In the genomic region with DNA sequence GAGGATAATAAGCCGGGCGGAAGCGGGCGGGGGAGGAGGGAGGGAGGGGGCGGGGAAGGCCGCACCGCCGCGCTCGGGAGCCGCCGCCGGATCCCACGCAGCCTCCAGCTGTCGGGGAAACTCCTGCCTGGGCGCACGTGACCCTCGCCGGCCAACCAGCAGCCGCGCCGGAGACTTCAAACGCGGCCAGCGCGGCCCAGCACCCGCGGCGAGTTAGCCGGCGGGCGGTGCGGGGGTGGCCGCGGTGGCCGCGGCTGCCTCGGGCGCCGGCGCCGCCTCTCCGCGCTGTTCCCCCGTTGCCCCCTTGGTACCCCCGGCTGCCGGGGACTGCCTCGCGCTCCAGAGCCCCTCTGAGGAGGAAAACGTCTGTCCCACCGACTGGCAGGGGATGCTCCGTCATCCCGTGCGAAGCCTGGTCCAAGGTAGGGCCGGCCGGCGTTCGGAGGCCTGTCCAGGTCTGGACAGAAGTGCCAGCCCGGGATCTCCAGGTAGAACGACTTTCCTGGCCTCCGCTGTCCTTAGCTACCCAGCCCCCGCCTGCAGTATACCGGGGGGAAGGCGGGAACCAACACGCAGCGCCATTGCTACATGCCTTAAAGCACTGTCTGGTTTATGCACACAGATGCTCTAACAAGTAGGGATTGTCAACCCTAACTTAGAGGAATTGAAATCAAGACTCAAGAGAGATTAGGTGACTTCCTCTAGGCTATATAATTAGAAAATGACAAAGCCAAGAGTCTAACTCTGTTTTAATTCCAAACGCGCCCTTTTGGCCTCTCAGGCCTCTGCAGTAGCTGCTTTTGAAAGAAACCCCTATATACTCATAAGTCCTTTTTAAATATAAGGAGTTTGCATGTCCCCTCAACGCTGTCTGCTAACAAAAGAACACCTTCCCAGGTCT, we compare ENCODE assay signal across 1 cellular context.
TF ChIP-seq lines count a peak whose summit lies in the region.

A gene with protein sequence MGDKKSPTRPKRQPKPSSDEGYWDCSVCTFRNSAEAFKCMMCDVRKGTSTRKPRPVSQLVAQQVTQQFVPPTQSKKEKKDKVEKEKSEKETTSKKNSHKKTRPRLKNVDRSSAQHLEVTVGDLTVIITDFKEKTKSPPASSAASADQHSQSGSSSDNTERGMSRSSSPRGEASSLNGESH (minus strand): TSS at position 9 of the 901 bp plus-strand sequence. CDS start 68 bp downstream, outside the sequence.

TF ChIP-seq in HepG2, 621 proteins besides CTCF, POLR2A, EP300 and RAD21 (continued from another document and continues in another):
- TF ChIP-seq, protein P1, sequence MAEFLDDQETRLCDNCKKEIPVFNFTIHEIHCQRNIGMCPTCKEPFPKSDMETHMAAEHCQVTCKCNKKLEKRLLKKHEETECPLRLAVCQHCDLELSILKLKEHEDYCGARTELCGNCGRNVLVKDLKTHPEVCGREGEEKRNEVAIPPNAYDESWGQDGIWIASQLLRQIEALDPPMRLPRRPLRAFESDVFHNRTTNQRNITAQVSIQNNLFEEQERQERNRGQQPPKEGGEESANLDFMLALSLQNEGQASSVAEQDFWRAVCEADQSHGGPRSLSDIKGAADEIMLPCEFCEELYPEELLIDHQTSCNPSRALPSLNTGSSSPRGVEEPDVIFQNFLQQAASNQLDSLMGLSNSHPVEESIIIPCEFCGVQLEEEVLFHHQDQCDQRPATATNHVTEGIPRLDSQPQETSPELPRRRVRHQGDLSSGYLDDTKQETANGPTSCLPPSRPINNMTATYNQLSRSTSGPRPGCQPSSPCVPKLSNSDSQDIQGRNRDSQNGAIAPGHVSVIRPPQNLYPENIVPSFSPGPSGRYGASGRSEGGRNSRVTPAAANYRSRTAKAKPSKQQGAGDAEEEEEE (CRISPR knock-in tag; IDR thresholded peaks at IDR 0.05; ENCODE audit: borderline replicate concordance) = no peak
- TF ChIP-seq SSRP1 (CRISPR knock-in tag; IDR thresholded peaks at IDR 0.05) (no peak), SRSF4 (IDR thresholded peaks at IDR 0.05; ENCODE audit: low read depth, low read length, poor library complexity, severe bottlenecking) (no peak), ZNF343 (CRISPR knock-in tag; IDR thresholded peaks at IDR 0.05) (no peak), ZFP90 (CRISPR knock-in tag; IDR thresholded peaks at IDR 0.05; ENCODE audit: borderline replicate concordance) (no peak), ZNF792 (CRISPR knock-in tag; IDR thresholded peaks at IDR 0.05) (0 out of 2 replicates have a peak, but pooled peaks have one; percentile 9), RXRA (CRISPR knock-in tag; IDR thresholded peaks at IDR 0.05) (0 out of 2 replicates have a peak, but pooled peaks have one; percentile 25), ZNF432 (CRISPR knock-in tag; IDR thresholded peaks at IDR 0.05; ENCODE audit: borderline replicate concordance) (no peak), KDM2A (CRISPR knock-in tag; IDR thresholded peaks at IDR 0.05; ENCODE audit: borderline replicate concordance, low read depth) (peak; percentile 64; the same call in 1 of the 2 replicates), ZKSCAN1 (IDR thresholded peaks at IDR 0.05; ENCODE audit: low read length) (no peak), MED13 (CRISPR knock-in tag; IDR thresholded peaks at IDR 0.05) (no peak), ZNF256 (CRISPR knock-in tag; conservative IDR thresholded peaks at IDR 0.05) (no peak), SIN3A (IDR thresholded peaks at IDR 0.05; ENCODE audit: borderline replicate concordance, low read depth, low read length) (peak; percentile 62; the same call in 1 of the 2 replicates), ZNF841 (CRISPR knock-in tag; IDR thresholded peaks at IDR 0.05; ENCODE audit: borderline replicate concordance) (no peak), ZNF605 (CRISPR knock-in tag; IDR thresholded peaks at IDR 0.05) (no peak), TGIF2 (CRISPR knock-in tag; IDR thresholded peaks at IDR 0.05) (no peak), MED8 (CRISPR knock-in tag; IDR thresholded peaks at IDR 0.05; ENCODE audit: insufficient replicate concordance) (no peak), NPAS2 (CRISPR knock-in tag; IDR thresholded peaks at IDR 0.05; ENCODE audit: borderline replicate concordance) (no peak), REL (CRISPR knock-in tag; conservative IDR thresholded peaks at IDR 0.05) (no peak), KLF15 (CRISPR knock-in tag; IDR thresholded peaks at IDR 0.05; ENCODE audit: borderline replicate concordance) (no peak), SPEN (CRISPR knock-in tag; IDR thresholded peaks at IDR 0.05; ENCODE audit: low read depth) (peak; percentile 54; the same call in 1 of the 2 replicates), ZNF10 (CRISPR knock-in tag; IDR thresholded peaks at IDR 0.05; ENCODE audit: borderline replicate concordance, low read depth) (no peak), MTF2 (CRISPR knock-in tag; IDR thresholded peaks at IDR 0.05; ENCODE audit: borderline replicate concordance) (no peak), ZNF24 (IDR thresholded peaks at IDR 0.05) (no peak), ZNF556 (CRISPR knock-in tag; IDR thresholded peaks at IDR 0.05; ENCODE audit: borderline replicate concordance) (no peak), ZFYVE20 (CRISPR knock-in tag; IDR thresholded peaks at IDR 0.05; ENCODE audit: borderline replicate concordance, low read depth) (no peak), PCBP2 (optimal IDR thresholded peaks at IDR 0.05; ENCODE audit: low read depth, low read length, poor library complexity, severe bottlenecking) (no peak), FOXK2 (IDR thresholded peaks at IDR 0.05) (no peak), KLF16 (CRISPR knock-in tag; IDR thresholded peaks at IDR 0.05) (no peak), ATRX (CRISPR knock-in tag; IDR thresholded peaks at IDR 0.05; ENCODE audit: borderline replicate concordance) (no peak), TCF7L2 (IDR thresholded peaks at IDR 0.05; ENCODE audit: low read depth, low read length) (peak; percentile 54; the same call in 1 of the 2 replicates), JDP2 (CRISPR knock-in tag; IDR thresholded peaks at IDR 0.05; ENCODE audit: borderline replicate concordance) (no peak), RFXAP (CRISPR knock-in tag; IDR thresholded peaks at IDR 0.05; ENCODE audit: borderline replicate concordance) (no peak), SYNCRIP (IDR thresholded peaks at IDR 0.05; ENCODE audit: insufficient read depth, low read depth, low read length) (no peak), MED1 (CRISPR knock-in tag; IDR thresholded peaks at IDR 0.05) (peak; percentile 15; the same call in 1 of the 2 replicates), FOXA3 (CRISPR knock-in tag; IDR thresholded peaks at IDR 0.05) (0 out of 2 replicates have a peak, but pooled peaks have one; percentile 2), ZNF75D (CRISPR knock-in tag; IDR thresholded peaks at IDR 0.05; ENCODE audit: borderline replicate concordance) (0 out of 2 replicates have a peak, but pooled peaks have one; percentile 60), STAG1 (CRISPR knock-in tag; IDR thresholded peaks at IDR 0.05) (no peak), ZNF552 (CRISPR knock-in tag; IDR thresholded peaks at IDR 0.05; ENCODE audit: borderline replicate concordance) (no peak), NR2F2 (IDR thresholded peaks at IDR 0.05; ENCODE audit: borderline replicate concordance, low read depth) (no peak), MAF1 (CRISPR knock-in tag; IDR thresholded peaks at IDR 0.05; ENCODE audit: borderline replicate concordance) (no peak), SMAD1 (CRISPR knock-in tag; IDR thresholded peaks at IDR 0.05; ENCODE audit: borderline replicate concordance, low read depth) (no peak), DNMT1 (CRISPR knock-in tag; IDR thresholded peaks at IDR 0.05) (no peak)
- TF ChIP-seq, protein P2, sequence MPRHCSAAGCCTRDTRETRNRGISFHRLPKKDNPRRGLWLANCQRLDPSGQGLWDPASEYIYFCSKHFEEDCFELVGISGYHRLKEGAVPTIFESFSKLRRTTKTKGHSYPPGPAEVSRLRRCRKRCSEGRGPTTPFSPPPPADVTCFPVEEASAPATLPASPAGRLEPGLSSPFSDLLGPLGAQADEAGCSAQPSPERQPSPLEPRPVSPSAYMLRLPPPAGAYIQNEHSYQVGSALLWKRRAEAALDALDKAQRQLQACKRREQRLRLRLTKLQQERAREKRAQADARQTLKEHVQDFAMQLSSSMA (CRISPR knock-in tag; IDR thresholded peaks at IDR 0.05) = no peak
- TF ChIP-seq, protein P3, sequence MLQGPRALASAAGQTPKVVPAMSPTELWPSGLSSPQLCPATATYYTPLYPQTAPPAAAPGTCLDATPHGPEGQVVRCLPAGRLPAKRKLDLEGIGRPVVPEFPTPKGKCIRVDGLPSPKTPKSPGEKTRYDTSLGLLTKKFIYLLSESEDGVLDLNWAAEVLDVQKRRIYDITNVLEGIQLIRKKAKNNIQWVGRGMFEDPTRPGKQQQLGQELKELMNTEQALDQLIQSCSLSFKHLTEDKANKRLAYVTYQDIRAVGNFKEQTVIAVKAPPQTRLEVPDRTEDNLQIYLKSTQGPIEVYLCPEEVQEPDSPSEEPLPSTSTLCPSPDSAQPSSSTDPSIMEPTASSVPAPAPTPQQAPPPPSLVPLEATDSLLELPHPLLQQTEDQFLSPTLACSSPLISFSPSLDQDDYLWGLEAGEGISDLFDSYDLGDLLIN (CRISPR knock-in tag; IDR thresholded peaks at IDR 0.05; ENCODE audit: borderline replicate concordance) = no peak
- TF ChIP-seq, protein P4, sequence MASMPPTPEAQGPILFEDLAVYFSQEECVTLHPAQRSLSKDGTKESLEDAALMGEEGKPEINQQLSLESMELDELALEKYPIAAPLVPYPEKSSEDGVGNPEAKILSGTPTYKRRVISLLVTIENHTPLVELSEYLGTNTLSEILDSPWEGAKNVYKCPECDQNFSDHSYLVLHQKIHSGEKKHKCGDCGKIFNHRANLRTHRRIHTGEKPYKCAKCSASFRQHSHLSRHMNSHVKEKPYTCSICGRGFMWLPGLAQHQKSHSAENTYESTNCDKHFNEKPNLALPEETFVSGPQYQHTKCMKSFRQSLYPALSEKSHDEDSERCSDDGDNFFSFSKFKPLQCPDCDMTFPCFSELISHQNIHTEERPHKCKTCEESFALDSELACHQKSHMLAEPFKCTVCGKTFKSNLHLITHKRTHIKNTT (CRISPR knock-in tag; IDR thresholded peaks at IDR 0.05) = no peak
- TF ChIP-seq, protein P5, sequence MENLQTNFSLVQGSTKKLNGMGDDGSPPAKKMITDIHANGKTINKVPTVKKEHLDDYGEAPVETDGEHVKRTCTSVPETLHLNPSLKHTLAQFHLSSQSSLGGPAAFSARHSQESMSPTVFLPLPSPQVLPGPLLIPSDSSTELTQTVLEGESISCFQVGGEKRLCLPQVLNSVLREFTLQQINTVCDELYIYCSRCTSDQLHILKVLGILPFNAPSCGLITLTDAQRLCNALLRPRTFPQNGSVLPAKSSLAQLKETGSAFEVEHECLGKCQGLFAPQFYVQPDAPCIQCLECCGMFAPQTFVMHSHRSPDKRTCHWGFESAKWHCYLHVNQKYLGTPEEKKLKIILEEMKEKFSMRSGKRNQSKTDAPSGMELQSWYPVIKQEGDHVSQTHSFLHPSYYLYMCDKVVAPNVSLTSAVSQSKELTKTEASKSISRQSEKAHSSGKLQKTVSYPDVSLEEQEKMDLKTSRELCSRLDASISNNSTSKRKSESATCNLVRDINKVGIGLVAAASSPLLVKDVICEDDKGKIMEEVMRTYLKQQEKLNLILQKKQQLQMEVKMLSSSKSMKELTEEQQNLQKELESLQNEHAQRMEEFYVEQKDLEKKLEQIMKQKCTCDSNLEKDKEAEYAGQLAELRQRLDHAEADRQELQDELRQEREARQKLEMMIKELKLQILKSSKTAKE (CRISPR knock-in tag; IDR thresholded peaks at IDR 0.05; ENCODE audit: borderline replicate concordance) = 0 out of 2 replicates have a peak, but pooled peaks have one; percentile 3
- TF ChIP-seq, protein P6, sequence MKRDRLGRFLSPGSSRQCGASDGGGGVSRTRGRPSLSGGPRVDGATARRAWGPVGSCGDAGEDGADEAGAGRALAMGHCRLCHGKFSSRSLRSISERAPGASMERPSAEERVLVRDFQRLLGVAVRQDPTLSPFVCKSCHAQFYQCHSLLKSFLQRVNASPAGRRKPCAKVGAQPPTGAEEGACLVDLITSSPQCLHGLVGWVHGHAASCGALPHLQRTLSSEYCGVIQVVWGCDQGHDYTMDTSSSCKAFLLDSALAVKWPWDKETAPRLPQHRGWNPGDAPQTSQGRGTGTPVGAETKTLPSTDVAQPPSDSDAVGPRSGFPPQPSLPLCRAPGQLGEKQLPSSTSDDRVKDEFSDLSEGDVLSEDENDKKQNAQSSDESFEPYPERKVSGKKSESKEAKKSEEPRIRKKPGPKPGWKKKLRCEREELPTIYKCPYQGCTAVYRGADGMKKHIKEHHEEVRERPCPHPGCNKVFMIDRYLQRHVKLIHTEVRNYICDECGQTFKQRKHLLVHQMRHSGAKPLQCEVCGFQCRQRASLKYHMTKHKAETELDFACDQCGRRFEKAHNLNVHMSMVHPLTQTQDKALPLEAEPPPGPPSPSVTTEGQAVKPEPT (CRISPR knock-in tag; IDR thresholded peaks at IDR 0.05; ENCODE audit: low read depth) = no peak
- TF ChIP-seq, protein P7, sequence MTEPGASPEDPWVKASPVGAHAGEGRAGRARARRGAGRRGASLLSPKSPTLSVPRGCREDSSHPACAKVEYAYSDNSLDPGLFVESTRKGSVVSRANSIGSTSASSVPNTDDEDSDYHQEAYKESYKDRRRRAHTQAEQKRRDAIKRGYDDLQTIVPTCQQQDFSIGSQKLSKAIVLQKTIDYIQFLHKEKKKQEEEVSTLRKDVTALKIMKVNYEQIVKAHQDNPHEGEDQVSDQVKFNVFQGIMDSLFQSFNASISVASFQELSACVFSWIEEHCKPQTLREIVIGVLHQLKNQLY (CRISPR knock-in tag; IDR thresholded peaks at IDR 0.05) = no peak
- TF ChIP-seq, protein P8, sequence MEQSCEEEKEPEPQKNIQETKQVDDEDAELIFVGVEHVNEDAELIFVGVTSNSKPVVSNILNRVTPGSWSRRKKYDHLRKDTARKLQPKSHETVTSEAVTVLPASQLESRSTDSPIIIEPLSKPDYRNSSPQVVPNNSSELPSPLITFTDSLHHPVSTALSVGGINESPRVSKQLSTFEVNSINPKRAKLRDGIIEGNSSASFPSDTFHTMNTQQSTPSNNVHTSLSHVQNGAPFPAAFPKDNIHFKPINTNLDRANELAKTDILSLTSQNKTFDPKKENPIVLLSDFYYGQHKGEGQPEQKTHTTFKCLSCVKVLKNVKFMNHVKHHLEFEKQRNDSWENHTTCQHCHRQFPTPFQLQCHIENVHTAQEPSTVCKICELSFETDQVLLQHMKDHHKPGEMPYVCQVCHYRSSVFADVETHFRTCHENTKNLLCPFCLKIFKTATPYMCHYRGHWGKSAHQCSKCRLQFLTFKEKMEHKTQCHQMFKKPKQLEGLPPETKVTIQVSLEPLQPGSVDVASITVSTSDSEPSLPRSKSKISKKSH (CRISPR knock-in tag; IDR thresholded peaks at IDR 0.05; ENCODE audit: borderline replicate concordance) = no peak
- TF ChIP-seq, protein P9, sequence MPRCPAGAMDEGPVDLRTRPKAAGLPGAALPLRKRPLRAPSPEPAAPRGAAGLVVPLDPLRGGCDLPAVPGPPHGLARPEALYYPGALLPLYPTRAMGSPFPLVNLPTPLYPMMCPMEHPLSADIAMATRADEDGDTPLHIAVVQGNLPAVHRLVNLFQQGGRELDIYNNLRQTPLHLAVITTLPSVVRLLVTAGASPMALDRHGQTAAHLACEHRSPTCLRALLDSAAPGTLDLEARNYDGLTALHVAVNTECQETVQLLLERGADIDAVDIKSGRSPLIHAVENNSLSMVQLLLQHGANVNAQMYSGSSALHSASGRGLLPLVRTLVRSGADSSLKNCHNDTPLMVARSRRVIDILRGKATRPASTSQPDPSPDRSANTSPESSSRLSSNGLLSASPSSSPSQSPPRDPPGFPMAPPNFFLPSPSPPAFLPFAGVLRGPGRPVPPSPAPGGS (CRISPR knock-in tag; IDR thresholded peaks at IDR 0.05) = no peak
